Comparison of ENCODE assay signal across 24 cellular contexts in genomic region chr21:41147096-41147978, GRCh38. TPM values are rescaled to one million over a fixed set of nuclear protein-coding genes. Genes with fewer than 3 reads are reported as not detected.
A peak's percentile ranks its signal among the peaks of the same experiment; 100 is the strongest.
DNase-seq lines count a peak whose midpoint lies in the region; ATAC-seq and TF ChIP-seq lines count a peak whose summit lies in the region.
"Had no signal": no experiment of that assay in that cellular context is flagged by ENCODE, and none has a peak within 500 bp of the region (broad histone marks: within the 10 kb centered on the region; RNA-seq: fewer than 3 reads in every experiment).

No MANE protein-coding gene starts in this region.

- H3K27me3 Mint-ChIP-seq in neural progenitor cell (ENCODE audit: insufficient read depth, low read depth) = peaks cover 8% of the 10 kb centered on the region

- peaks cover 10% of the 10 kb centered on the region for H3K4me1 ChIP-seq in neural progenitor cell
- H3K4me1 ChIP-seq: BLaER1, SJSA1 had no signal

- peaks cover 4% of the 10 kb centered on the region for H3K9me3 Mint-ChIP-seq in neural progenitor cell
- H3K9me3 Mint-ChIP-seq: activated naive CD8-positive, alpha-beta T cell treated with anti-CD3 and anti-CD28 coated beads for 36 hours had no signal

- H3K4me3 Mint-ChIP-seq in neural progenitor cell = no peak overlapping the region
- H3K4me3 Mint-ChIP-seq: activated naive CD8-positive, alpha-beta T cell treated with anti-CD3 and anti-CD28 coated beads for 36 hours had no signal

- H3K36me3 ChIP-seq in neural progenitor cell = no peaks in the 10 kb centered on the region
- H3K36me3 ChIP-seq: BLaER1, MG63, SJSA1, thoracic aorta had no signal

- no peaks in the 10 kb centered on the region for H3K36me3 Mint-ChIP-seq in neural progenitor cell
- H3K36me3 Mint-ChIP-seq: activated naive CD8-positive, alpha-beta T cell treated with anti-CD3 and anti-CD28 coated beads for 36 hours had no signal

- no peaks in the 10 kb centered on the region for H3K79me2 ChIP-seq in neural progenitor cell (ENCODE audit: low read depth)

- H3K27me3 ChIP-seq in neural progenitor cell = no peaks in the 10 kb centered on the region
- H3K27me3 ChIP-seq: BLaER1, MG63, SJSA1 had no signal

- H3K4me2 ChIP-seq in neural progenitor cell = peak overlapping the region; percentile 36
- H3K4me2 ChIP-seq: BLaER1 had no signal

- H3F3A ChIP-seq in neural progenitor cell (ENCODE audit: low read depth) = peaks cover 10% of the 10 kb centered on the region

- peak; percentile 21 for DNase-seq in NCI-H1436 (lab: John Stamatoyannopoulos, UW)
- no peak for DNase-seq in NCI-H1436 treated with DMSO at 0.1 percent for 48 hours (lab: John Stamatoyannopoulos, UW)
- DNase-seq in NCI-H2029 (lab: John Stamatoyannopoulos, UW) = peak; percentile 88
- peak; percentile 85 for DNase-seq in RPMI8226
- DNase-seq in neural progenitor cell (ENCODE audit: low spot score) = peak; percentile 56
- no peak for DNase-seq in UCSD-AML1 (lab: John Stamatoyannopoulos, UW; ENCODE audit: unreplicated experiment)
- no peak for DNase-seq in NAMALWA (ENCODE audit: low spot score)
- DNase-seq: 8988T; activated CD8-positive, alpha-beta memory T cell treated with anti-CD3 and anti-CD28 coated beads for 24 hours; activated naive CD8-positive, alpha-beta T cell treated with anti-CD3 and anti-CD28 coated beads for 36 hours; foreskin melanocyte; GOT3; IMR-90; MG63; NCI-H446 treated with DMSO at 0.1 percent for 48 hours; OCI-M1; stimulated activated CD4-positive, alpha-beta T cell treated with anti-CD3 and anti-CD28 coated beads, Interleukin-12 subunit alpha, Interleukin-12 subunit beta, amount 100 ng/mL, for 4 hours; T-helper 2 cell had no signal

- H3K9ac ChIP-seq in neural progenitor cell = no peak overlapping the region
- H3K9ac ChIP-seq: BLaER1 had no signal

- ATAC-seq in HG02938 (IDR thresholded peaks at IDR 0.05; ENCODE audit: unreplicated experiment) = no peak
- ATAC-seq: activated CD4-positive, CD25-positive, alpha-beta regulatory T cell treated with anti-CD3 and anti-CD28 coated beads, Interleukin-2, amount 50 U/mL, for 24 hours had no signal

- no peaks in the 10 kb centered on the region for H3K9me3 ChIP-seq in neural progenitor cell (ENCODE audit: low read depth)
- H3K9me3 ChIP-seq: MG63, SJSA1, thoracic aorta had no signal

- H3K4me1 Mint-ChIP-seq in neural progenitor cell = peaks cover 2% of the 10 kb centered on the region
- H3K4me1 Mint-ChIP-seq: activated naive CD8-positive, alpha-beta T cell treated with anti-CD3 and anti-CD28 coated beads for 36 hours had no signal

- no peak overlapping the region for H3K27ac ChIP-seq in neural progenitor cell
- H3K27ac ChIP-seq: BLaER1, coronary artery, SJSA1, thoracic aorta had no signal

- no peak overlapping the region for H2AFZ ChIP-seq in neural progenitor cell (replicated peaks)

- peak; percentile 18 for TF ChIP-seq CTCF in neural progenitor cell (IDR thresholded peaks at IDR 0.05)

- no peak overlapping the region for H3K4me3 ChIP-seq in neural progenitor cell
- H3K4me3 ChIP-seq: BLaER1, coronary artery, MG63, SJSA1, thoracic aorta had no signal

- no peaks in the 10 kb centered on the region for H4K20me1 ChIP-seq in neural progenitor cell (ENCODE audit: low read depth)
- H4K20me1 ChIP-seq: BLaER1 had no signal

- no peak overlapping the region for H3K27ac Mint-ChIP-seq in neural progenitor cell
- H3K27ac Mint-ChIP-seq: activated naive CD8-positive, alpha-beta T cell treated with anti-CD3 and anti-CD28 coated beads for 36 hours had no signal

RNA-seq across cellular contexts. Expression of gene BACE2, which starts 20.6 kb away (rescaled TPM):
- 0.15 and 0.71 TPM in 2 replicates for total RNA-seq in neural progenitor cell (ENCODE audit: low replicate concordance)

Comparison
In these comparisons a context has a peak if more than half of its experiments do, and no peak if none do; other contexts are left out.
1. DNase-seq: peak in NCI-H1436 (single experiment), NCI-H2029 (single experiment), RPMI8226 (single experiment) and neural progenitor cell (single experiment); none in NCI-H1436 treated with DMSO at 0.1 percent for 48 hours (single experiment), UCSD-AML1 (single experiment) and NAMALWA (single experiment).